ENCODE assay signal across 14 cellular contexts in the genomic region with DNA sequence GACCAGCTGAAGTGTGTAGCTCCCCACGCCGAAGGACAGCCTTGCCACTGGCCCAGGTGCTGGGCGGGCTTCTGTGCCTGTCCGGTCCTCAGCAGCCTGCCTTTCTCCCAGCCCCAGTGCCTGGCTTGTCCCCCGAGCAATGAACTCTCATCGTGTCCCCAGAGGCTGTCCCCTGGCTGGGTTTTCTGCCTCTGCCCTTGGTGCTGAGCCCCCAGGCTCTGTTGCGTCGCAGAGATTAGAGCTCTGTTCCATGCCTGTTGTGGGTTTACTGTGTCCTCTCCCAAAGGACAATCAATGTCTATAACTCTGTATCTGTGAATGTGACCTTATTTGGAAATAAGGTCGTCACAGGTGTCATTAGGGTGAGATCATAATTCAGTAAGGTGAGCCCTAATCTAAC.
A peak's percentile ranks its signal among the peaks of the same experiment; 100 is the strongest.
DNase-seq lines count a peak whose midpoint lies in the region; ATAC-seq and TF ChIP-seq lines count a peak whose summit lies in the region.
"Had no signal": no experiment of that assay in that cellular context is flagged by ENCODE, and none has a peak within 500 bp of the region (broad histone marks: within the 10 kb centered on the region; RNA-seq: fewer than 3 reads in every experiment).

No MANE protein-coding gene starts in this region.

- no peak overlapping the region for H3K27ac Mint-ChIP-seq in activated T-helper 1 cell treated with anti-CD3 and anti-CD28 coated beads, Interleukin-12 subunit alpha, Interleukin-12 subunit beta, Interleukin-2, Interleukin-4 antibody, amounts not matched to agents 30 ng/mL and 10 ng/mL and 1 ng/mL, durations not matched to agents 14 hours and 24 hours and 36 hours
- H3K27ac Mint-ChIP-seq in activated naive CD8-positive, alpha-beta T cell treated with anti-CD3 and anti-CD28 coated beads, Interleukin-2, amount 50 U/mL, for 24 hours: no peak overlapping the region
- H3K27ac Mint-ChIP-seq: CD4-positive, CD25-positive, alpha-beta regulatory T cell; IgD-negative memory B cell had no signal

- no peak overlapping the region for H4K5ac ChIP-seq in mesendoderm (ENCODE audit: low read length)

- DNase-seq in mesendoderm: peak; percentile 8
- DNase-seq in gastrocnemius medialis: no peak
- DNase-seq in activated T-helper 1 cell treated with anti-CD3 and anti-CD28 coated beads, Interleukin-12 subunit alpha, Interleukin-12 subunit beta, Interleukin-2, Interleukin-4 antibody, amounts not matched to agents 30 ng/mL and 10 ng/mL and 1 ng/mL, durations not matched to agents 14 hours and 24 hours and 36 hours (ENCODE audit: low spot score): no peak
- no peak for DNase-seq in activated naive CD8-positive, alpha-beta T cell treated with anti-CD3 and anti-CD28 coated beads, Interleukin-2, amount 50 U/mL, for 24 hours
- DNase-seq: Calu3; CD4-positive, CD25-positive, alpha-beta regulatory T cell; DMS 273 treated with DMSO at 0.1 percent for 48 hours; GM23248 had no signal

- no peak overlapping the region for H3K4me2 ChIP-seq in mesendoderm (ENCODE audit: low read length)

- no peaks in the 10 kb centered on the region for H3K27me3 Mint-ChIP-seq in activated T-helper 1 cell treated with anti-CD3 and anti-CD28 coated beads, Interleukin-12 subunit alpha, Interleukin-12 subunit beta, Interleukin-2, Interleukin-4 antibody, amounts not matched to agents 30 ng/mL and 10 ng/mL and 1 ng/mL, durations not matched to agents 14 hours and 24 hours and 36 hours (ENCODE audit: insufficient read depth)
- no peaks in the 10 kb centered on the region for H3K27me3 Mint-ChIP-seq in activated naive CD8-positive, alpha-beta T cell treated with anti-CD3 and anti-CD28 coated beads, Interleukin-2, amount 50 U/mL, for 24 hours

- no peak overlapping the region for H3K4me3 ChIP-seq in HEK293 (ENCODE audit: low read depth, low read length)
- no peak overlapping the region for H3K4me3 ChIP-seq in mesendoderm (ENCODE audit: low read length)
- no peak overlapping the region for H3K4me3 ChIP-seq in gastrocnemius medialis
- H3K4me3 ChIP-seq: GM12878, GM23248 had no signal

- H3K79me1 ChIP-seq in mesendoderm (ENCODE audit: low read length): no peaks in the 10 kb centered on the region

- TF ChIP-seq POLR2A in gastrocnemius medialis (IDR thresholded peaks at IDR 0.05): no peak

- CTCF ChIA-PET in HEK293 (lab: Yijun Ruan, JAX): no interaction called here

- no peak overlapping the region for H3K4me3 Mint-ChIP-seq in activated T-helper 1 cell treated with anti-CD3 and anti-CD28 coated beads, Interleukin-12 subunit alpha, Interleukin-12 subunit beta, Interleukin-2, Interleukin-4 antibody, amounts not matched to agents 30 ng/mL and 10 ng/mL and 1 ng/mL, durations not matched to agents 14 hours and 24 hours and 36 hours
- no peak overlapping the region for H3K4me3 Mint-ChIP-seq in activated naive CD8-positive, alpha-beta T cell treated with anti-CD3 and anti-CD28 coated beads, Interleukin-2, amount 50 U/mL, for 24 hours
- H3K4me3 Mint-ChIP-seq: CD4-positive, CD25-positive, alpha-beta regulatory T cell; IgD-negative memory B cell had no signal

- no peaks in the 10 kb centered on the region for H3K4me1 ChIP-seq in HEK293 (ENCODE audit: control insufficient read depth, insufficient read depth, low read length)
- no peaks in the 10 kb centered on the region for H3K4me1 ChIP-seq in mesendoderm (ENCODE audit: control insufficient read depth, low read depth, low read length)
- H3K4me1 ChIP-seq in gastrocnemius medialis: no peaks in the 10 kb centered on the region

- no peak overlapping the region for H3K9ac ChIP-seq in mesendoderm (ENCODE audit: low read length)
- H3K9ac ChIP-seq: GM23248 had no signal

- no CpG with 5 or more reads among the region's 9 CpGs for WGBS in mesendoderm (ENCODE audit: extremely low coverage, insufficient coverage, low lambda C conversion rate)

- intact Hi-C loops in gastrocnemius medialis (cut with DNase I; ENCODE audit: low total_unique reads): no loop called here
- intact Hi-C loops in activated T-helper 1 cell treated with anti-CD3 and anti-CD28 coated beads, Interleukin-12 subunit alpha, Interleukin-12 subunit beta, Interleukin-2, Interleukin-4 antibody, amounts not matched to agents 30 ng/mL and 10 ng/mL and 1 ng/mL, durations not matched to agents 14 hours and 24 hours and 36 hours (cut with micrococcal nuclease): no loop called here

- H3K27me3 ChIP-seq in mesendoderm (ENCODE audit: insufficient read depth, low read length, poor library complexity) (no peaks in the 10 kb centered on the region), gastrocnemius medialis (no peaks in the 10 kb centered on the region)

- no peaks in the 10 kb centered on the region for H3K4me1 Mint-ChIP-seq in activated T-helper 1 cell treated with anti-CD3 and anti-CD28 coated beads, Interleukin-12 subunit alpha, Interleukin-12 subunit beta, Interleukin-2, Interleukin-4 antibody, amounts not matched to agents 30 ng/mL and 10 ng/mL and 1 ng/mL, durations not matched to agents 14 hours and 24 hours and 36 hours (ENCODE audit: low read depth)
- peaks cover 6% of the 10 kb centered on the region for H3K4me1 Mint-ChIP-seq in activated naive CD8-positive, alpha-beta T cell treated with anti-CD3 and anti-CD28 coated beads, Interleukin-2, amount 50 U/mL, for 24 hours
- H3K4me1 Mint-ChIP-seq: CD4-positive, CD25-positive, alpha-beta regulatory T cell had no signal

- ATAC-seq in SK-N-SH treated with all-trans-retinoic acid at 6 μM for 48 hours (peak; percentile 16; the same call in 2 of the 3 replicates), HG02852 (IDR thresholded peaks at IDR 0.05; ENCODE audit: unreplicated experiment) (no peak), gastrocnemius medialis (no peak)
- no peak for ATAC-seq in activated naive CD8-positive, alpha-beta T cell treated with anti-CD3 and anti-CD28 coated beads, Interleukin-2, amount 50 U/mL, for 24 hours
- ATAC-seq: GM12878, HCT116 had no signal

- H3K56ac ChIP-seq in mesendoderm (ENCODE audit: low read length): no peak overlapping the region

- no peak overlapping the region for H4K8ac ChIP-seq in mesendoderm (ENCODE audit: low read depth, low read length)

- H3K23ac ChIP-seq in mesendoderm (ENCODE audit: low read length): no peak overlapping the region

- H3K36me3 ChIP-seq in HEK293 (ENCODE audit: control insufficient read depth in 2 of 2, insufficient read depth in 1 of 2, low read length in 2 of 2): no peaks in the 10 kb centered on the region
- no peaks in the 10 kb centered on the region for H3K36me3 ChIP-seq in mesendoderm (ENCODE audit: control insufficient read depth, insufficient read depth, low read length)
- H3K36me3 ChIP-seq in gastrocnemius medialis: no peaks in the 10 kb centered on the region

- POLR2A ChIA-PET in HEK293 (lab: Yijun Ruan, JAX): interaction anchor here (0.9 kb wide), 1 partner anchor 77 kb away, joined by 3 read pairs; no protein-coding TSS in a partner anchor

- H3K79me2 ChIP-seq in mesendoderm (ENCODE audit: control insufficient read depth, insufficient read depth, low read length): no peaks in the 10 kb centered on the region

- H3K4ac ChIP-seq in mesendoderm (ENCODE audit: low read depth, low read length): no peak overlapping the region

- TF ChIP-seq CTCF in HEK293 (tag by site-specific recombination; IDR thresholded peaks at IDR 0.05) (no peak), gastrocnemius medialis (IDR thresholded peaks at IDR 0.05 in 4 of 5, conservative IDR thresholded peaks at IDR 0.05 in 1 of 5) (no peak)

- H2AK5ac ChIP-seq in mesendoderm (ENCODE audit: low read length): no peak overlapping the region

- in situ Hi-C loops in gastrocnemius medialis (cut with MboI; ENCODE audit: low sequenced_read_pairs in 4 of 4): no loop called here

- no peak overlapping the region for H3K18ac ChIP-seq in mesendoderm (ENCODE audit: low read length)

- H2BK15ac ChIP-seq in mesendoderm (replicated peaks; ENCODE audit: low read depth): no peak overlapping the region

- no peak overlapping the region for H2BK5ac ChIP-seq in mesendoderm (ENCODE audit: low read length)

- H3K9me3 Mint-ChIP-seq in activated T-helper 1 cell treated with anti-CD3 and anti-CD28 coated beads, Interleukin-12 subunit alpha, Interleukin-12 subunit beta, Interleukin-2, Interleukin-4 antibody, amounts not matched to agents 30 ng/mL and 10 ng/mL and 1 ng/mL, durations not matched to agents 14 hours and 24 hours and 36 hours: no peaks in the 10 kb centered on the region
- H3K9me3 Mint-ChIP-seq in activated naive CD8-positive, alpha-beta T cell treated with anti-CD3 and anti-CD28 coated beads, Interleukin-2, amount 50 U/mL, for 24 hours: peaks cover 3% of the 10 kb centered on the region
- H3K9me3 Mint-ChIP-seq: CD4-positive, CD25-positive, alpha-beta regulatory T cell; IgD-negative memory B cell had no signal

- H3K9me3 ChIP-seq in HEK293 (ENCODE audit: control insufficient read depth, insufficient read depth, low read depth, low read length): no peaks in the 10 kb centered on the region
- no peaks in the 10 kb centered on the region for H3K9me3 ChIP-seq in gastrocnemius medialis

- H3K27ac ChIP-seq in HEK293 (ENCODE audit: extremely low read depth, low read depth, low read length) (no peak overlapping the region), mesendoderm (ENCODE audit: low read depth, low read length) (no peak overlapping the region), gastrocnemius medialis (no peak overlapping the region)
- H3K27ac ChIP-seq: GM23248 had no signal

- no peak overlapping the region for H2BK120ac ChIP-seq in mesendoderm (ENCODE audit: low read depth, low read length)

- H3K36me3 Mint-ChIP-seq in activated T-helper 1 cell treated with anti-CD3 and anti-CD28 coated beads, Interleukin-12 subunit alpha, Interleukin-12 subunit beta, Interleukin-2, Interleukin-4 antibody, amounts not matched to agents 30 ng/mL and 10 ng/mL and 1 ng/mL, durations not matched to agents 14 hours and 24 hours and 36 hours (ENCODE audit: low read depth): no peaks in the 10 kb centered on the region
- no peaks in the 10 kb centered on the region for H3K36me3 Mint-ChIP-seq in activated naive CD8-positive, alpha-beta T cell treated with anti-CD3 and anti-CD28 coated beads, Interleukin-2, amount 50 U/mL, for 24 hours (ENCODE audit: low read depth)
- H3K36me3 Mint-ChIP-seq: CD4-positive, CD25-positive, alpha-beta regulatory T cell; IgD-negative memory B cell had no signal

TF ChIP-seq in SK-N-SH treated with all-trans-retinoic acid at 6 μM for 48 hours, 23 proteins besides CTCF, POLR2A, EP300 and RAD21 (continues in another document):
- TF ChIP-seq BACH2 (CRISPR knock-in tag; IDR thresholded peaks at IDR 0.05; ENCODE audit: borderline replicate concordance): no peak
- TF ChIP-seq, protein P1, sequence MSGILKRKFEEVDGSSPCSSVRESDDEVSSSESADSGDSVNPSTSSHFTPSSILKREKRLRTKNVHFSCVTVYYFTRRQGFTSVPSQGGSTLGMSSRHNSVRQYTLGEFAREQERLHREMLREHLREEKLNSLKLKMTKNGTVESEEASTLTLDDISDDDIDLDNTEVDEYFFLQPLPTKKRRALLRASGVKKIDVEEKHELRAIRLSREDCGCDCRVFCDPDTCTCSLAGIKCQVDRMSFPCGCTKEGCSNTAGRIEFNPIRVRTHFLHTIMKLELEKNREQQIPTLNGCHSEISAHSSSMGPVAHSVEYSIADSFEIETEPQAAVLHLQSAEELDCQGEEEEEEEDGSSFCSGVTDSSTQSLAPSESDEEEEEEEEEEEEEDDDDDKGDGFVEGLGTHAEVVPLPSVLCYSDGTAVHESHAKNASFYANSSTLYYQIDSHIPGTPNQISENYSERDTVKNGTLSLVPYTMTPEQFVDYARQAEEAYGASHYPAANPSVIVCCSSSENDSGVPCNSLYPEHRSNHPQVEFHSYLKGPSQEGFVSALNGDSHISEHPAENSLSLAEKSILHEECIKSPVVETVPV (CRISPR knock-in tag; IDR thresholded peaks at IDR 0.05): no peak
